In the genomic region with DNA sequence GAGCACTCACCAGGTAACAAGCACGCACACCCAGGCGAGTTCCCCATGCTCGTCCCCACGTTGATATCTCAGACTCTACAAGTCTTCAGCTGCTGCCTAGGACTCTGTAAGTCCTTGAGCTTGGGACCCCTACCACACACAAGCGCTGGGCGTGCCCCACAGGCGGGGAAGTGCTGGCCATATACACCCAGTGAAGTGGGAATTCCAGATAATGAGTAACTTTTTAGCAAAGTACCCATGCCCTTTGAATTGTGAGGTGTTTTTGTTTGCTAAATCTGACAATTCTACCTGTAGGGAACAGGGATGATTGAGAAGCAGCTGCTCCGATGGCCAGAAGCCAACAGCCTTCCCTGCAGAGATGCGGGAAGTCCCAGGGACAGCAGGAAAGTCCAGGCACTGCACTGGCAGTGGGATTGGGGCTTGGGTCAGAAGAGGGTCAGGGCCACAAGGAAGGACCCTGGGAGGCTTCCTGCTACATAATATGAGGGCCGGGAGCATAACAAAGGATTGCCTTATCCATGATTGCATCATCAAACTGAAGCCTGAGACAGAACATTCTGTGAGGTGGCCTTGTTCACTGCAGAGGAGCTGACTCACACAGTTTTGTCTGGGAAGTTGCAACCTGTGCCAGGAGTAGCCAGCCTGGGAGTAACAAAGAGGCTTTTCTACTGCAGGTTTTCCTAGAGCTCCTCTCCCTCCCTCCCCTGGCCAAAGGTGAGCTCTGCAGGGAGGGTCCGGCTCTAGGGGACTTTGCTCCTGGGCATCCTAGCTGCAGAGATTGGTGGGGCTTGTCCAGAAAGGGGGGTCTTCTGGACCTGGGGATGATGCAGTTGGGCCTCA, we compare ENCODE assay signal across 8 cellular contexts. TPM values are rescaled to one million over a fixed set of nuclear protein-coding genes. Genes with fewer than 3 reads are reported as not detected.
DNase-seq lines count a peak whose midpoint lies in the region; ATAC-seq lines count a peak whose summit lies in the region.

No MANE protein-coding gene starts in this region.

- no peaks in the 10 kb centered on the region for H3K4me1 Mint-ChIP-seq in activated CD4-positive, alpha-beta T cell treated with anti-CD3 and anti-CD28 coated beads for 36 hours

- POLR2A ChIA-PET in activated CD4-positive, alpha-beta T cell treated with anti-CD3 and anti-CD28 coated beads for 36 hours (lab: Charles Lee), result no interaction called here

- no peak for ATAC-seq in activated CD4-positive, alpha-beta T cell treated with anti-CD3 and anti-CD28 coated beads for 36 hours
- ATAC-seq in activated CD4-positive, CD25-positive, alpha-beta regulatory T cell treated with anti-CD3 and anti-CD28 coated beads, Interleukin-2, amount 50 U/mL, for 24 hours, result no peak
- ATAC-seq in HG03025 (IDR thresholded peaks at IDR 0.05; ENCODE audit: low FRiP score, unreplicated experiment), result no peak

- in situ Hi-C loops in HAP-1 (cut with MboI; ENCODE audit: low sequenced_read_pairs), result no loop called here

- H3K9me3 Mint-ChIP-seq in activated CD4-positive, alpha-beta T cell treated with anti-CD3 and anti-CD28 coated beads for 36 hours (ENCODE audit: low read depth), result no peaks in the 10 kb centered on the region

- no peaks in the 10 kb centered on the region for H3K9me3 ChIP-seq in HAP-1

- no peak overlapping the region for H3K4me3 Mint-ChIP-seq in activated CD4-positive, alpha-beta T cell treated with anti-CD3 and anti-CD28 coated beads for 36 hours

- H3K36me3 Mint-ChIP-seq in activated CD4-positive, alpha-beta T cell treated with anti-CD3 and anti-CD28 coated beads for 36 hours (ENCODE audit: low read depth), result no peaks in the 10 kb centered on the region

- intact Hi-C loops in activated CD4-positive, alpha-beta T cell treated with anti-CD3 and anti-CD28 coated beads for 36 hours (cut with DNase I, micrococcal nuclease), result no loop called here

- H3K27ac Mint-ChIP-seq in activated CD4-positive, alpha-beta T cell treated with anti-CD3 and anti-CD28 coated beads for 36 hours, result no peak overlapping the region

- CTCF ChIA-PET in activated CD4-positive, alpha-beta T cell treated with anti-CD3 and anti-CD28 coated beads for 36 hours (lab: Charles Lee), result interaction anchor here (0.7 kb wide), 1 partner anchor 217 kb away, joined by 4 read pairs; no protein-coding TSS in a partner anchor

- H3K4me3 ChIP-seq in HAP-1, result no peak overlapping the region
- H3K4me3 ChIP-seq in skeletal muscle cell (ENCODE audit: low read depth, low read length), result no peak overlapping the region

- no peaks in the 10 kb centered on the region for H3K36me3 ChIP-seq in HAP-1 (replicated peaks)

- no peaks in the 10 kb centered on the region for H3K27me3 ChIP-seq in HAP-1 (ENCODE audit: low read depth)

- peaks cover 7% of the 10 kb centered on the region for H3K27me3 Mint-ChIP-seq in activated CD4-positive, alpha-beta T cell treated with anti-CD3 and anti-CD28 coated beads for 36 hours

- DNase-seq in HAP-1 (ENCODE audit: low spot score in 2 of 2) (peak; percentile 10 to 12), amniotic stem cell (lab: John Stamatoyannopoulos, UW) (peak; percentile 65), hepatic stellate cell (ENCODE audit: low spot score) (peak; percentile 79), skeletal muscle cell (ENCODE audit: low read depth) (peak; percentile 98), NCI-H524 treated with DMSO at 0.1 percent for 48 hours (lab: John Stamatoyannopoulos, UW) (no peak)
- DNase-seq in activated CD4-positive, alpha-beta T cell treated with anti-CD3 and anti-CD28 coated beads for 36 hours, result no peak

- no peaks in the 10 kb centered on the region for H3K4me1 ChIP-seq in HAP-1

RNA-seq across cellular contexts. Expression of gene SERPINA3, which starts 13.2 kb away (rescaled TPM):
- total RNA-seq in activated CD4-positive, alpha-beta T cell treated with anti-CD3 and anti-CD28 coated beads for 36 hours, result not detected

RNA-seq across cellular contexts. Expression of gene SERPINA5, which starts 17.8 kb away (rescaled TPM):
- not detected for total RNA-seq in activated CD4-positive, alpha-beta T cell treated with anti-CD3 and anti-CD28 coated beads for 36 hours

RNA-seq across cellular contexts. Expression of gene SERPINA4, which starts 37.8 kb away (rescaled TPM):
- not detected for total RNA-seq in activated CD4-positive, alpha-beta T cell treated with anti-CD3 and anti-CD28 coated beads for 36 hours

Comparison
In these comparisons a context has a peak if more than half of its experiments do, and no peak if none do; other contexts are left out.
1. DNase-seq: peak in HAP-1 (2 of 2), amniotic stem cell (single experiment), hepatic stellate cell (single experiment) and skeletal muscle cell (single experiment); none in activated CD4-positive, alpha-beta T cell treated with anti-CD3 and anti-CD28 coated beads for 36 hours (single experiment) and NCI-H524 treated with DMSO at 0.1 percent for 48 hours (single experiment).